16 cellular contexts compared by ENCODE assay signal in genomic region chr18:9048808-9049494, GRCh38. TPM values are rescaled to one million over a fixed set of nuclear protein-coding genes. Genes with fewer than 3 reads are reported as not detected.
DNase-seq lines count a peak whose midpoint lies in the region; ATAC-seq, FAIRE-seq and TF ChIP-seq lines count a peak whose summit lies in the region.
"Had no signal": no experiment of that assay in that cellular context is flagged by ENCODE, and none has a peak within 500 bp of the region (broad histone marks: within the 10 kb centered on the region; RNA-seq: fewer than 3 reads in every experiment).

No MANE protein-coding gene starts in this region.

- H3K4me1 ChIP-seq in mesenchymal stem cell (ENCODE audit: control insufficient read depth, insufficient read depth, low read depth, low read length), result no peaks in the 10 kb centered on the region
- H3K4me1 ChIP-seq in effector memory CD4-positive, alpha-beta T cell (ENCODE audit: control insufficient read depth, insufficient read depth, low read length, poor library complexity, severe bottlenecking), result no peaks in the 10 kb centered on the region
- no peaks in the 10 kb centered on the region for H3K4me1 ChIP-seq in left ventricle myocardium inferior
- H3K4me1 ChIP-seq: ascending aorta had no signal

- 75% methylated on average over 3 of the region's 3 CpGs for WGBS in mesenchymal stem cell

- H3K23ac ChIP-seq in mesenchymal stem cell (ENCODE audit: low read length in 2 of 2), result no peak overlapping the region

- H2BK120ac ChIP-seq in mesenchymal stem cell (ENCODE audit: low read depth, low read length), result no peak overlapping the region

- H3K4me3 ChIP-seq in bronchial epithelial cell (ENCODE audit: low read depth, low read length), result no peak overlapping the region
- peak overlapping the region in 1 of 2 experiments; percentile 33 for H3K4me3 ChIP-seq in mesenchymal stem cell (ENCODE audit: insufficient read depth in 1 of 2, low read depth in 1 of 2, low read length in 2 of 2)
- H3K4me3 ChIP-seq in effector memory CD4-positive, alpha-beta T cell (ENCODE audit: insufficient read depth, low read depth, low read length, poor library complexity, severe bottlenecking), result no peak overlapping the region
- no peak overlapping the region for H3K4me3 ChIP-seq in left ventricle myocardium inferior
- H3K4me3 ChIP-seq: ascending aorta had no signal

- no peak for FAIRE-seq in bronchial epithelial cell (lab: Jason Lieb, UNC)

- H3K4ac ChIP-seq in mesenchymal stem cell (ENCODE audit: low read depth in 1 of 2, low read length in 2 of 2), result no peak overlapping the region

- H4K91ac ChIP-seq in mesenchymal stem cell (ENCODE audit: low read length), result no peak overlapping the region

- no peak overlapping the region for H2AK5ac ChIP-seq in mesenchymal stem cell (ENCODE audit: low read length, severe bottlenecking)

- H3K36me3 ChIP-seq in bronchial epithelial cell (ENCODE audit: control insufficient read depth, insufficient read depth, low read length), result no peaks in the 10 kb centered on the region
- H3K36me3 ChIP-seq in mesenchymal stem cell (ENCODE audit: control insufficient read depth in 1 of 2, insufficient read depth in 2 of 2, low read depth in 1 of 2, low read length in 2 of 2), result no peaks in the 10 kb centered on the region
- no peaks in the 10 kb centered on the region for H3K36me3 ChIP-seq in effector memory CD4-positive, alpha-beta T cell (ENCODE audit: control insufficient read depth, insufficient read depth, low read length)
- no peaks in the 10 kb centered on the region for H3K36me3 ChIP-seq in left ventricle myocardium inferior
- H3K36me3 ChIP-seq: ascending aorta had no signal

- H3K27ac ChIP-seq in mesenchymal stem cell (ENCODE audit: low read length, poor library complexity, severe bottlenecking) (no peak overlapping the region), left ventricle myocardium inferior (replicated peaks) (no peak overlapping the region)
- no peak overlapping the region for H3K27ac ChIP-seq in effector memory CD4-positive, alpha-beta T cell (ENCODE audit: insufficient read depth, low read length, poor library complexity, severe bottlenecking)
- H3K27ac ChIP-seq: ascending aorta, C4-2B had no signal

- DNase-seq in GM03348 (ENCODE audit: low spot score) (peak; percentile 27), HT1080 (ENCODE audit: low read depth) (peak; percentile 79), bronchial epithelial cell (ENCODE audit: low read depth) (peak; percentile 92), mesenchymal stem cell (peak; percentile 17), NCI-H2227 (lab: John Stamatoyannopoulos, UW; ENCODE audit: unreplicated experiment) (no peak), left ventricle myocardium inferior (no peak)
- no peak for DNase-seq in effector memory CD4-positive, alpha-beta T cell
- DNase-seq: activated T-cell treated with anti-CD3 and anti-CD28 coated beads, Interleukin-2, amount 50 U/mL, for 24 hours; DMS79; naive thymus-derived CD8-positive, alpha-beta T cell; NCI-H187; NCI-H524 treated with DMSO at 0.1 percent for 48 hours; stimulated activated CD4-positive, alpha-beta T cell treated with anti-CD3 and anti-CD28 coated beads, Interleukin-12 subunit alpha, Interleukin-12 subunit beta, amount 100 ng/mL, for 4 hours had no signal

- H2BK5ac ChIP-seq in mesenchymal stem cell (ENCODE audit: low read depth, low read length, poor library complexity, severe bottlenecking), result no peak overlapping the region

- H3K27me3 ChIP-seq in bronchial epithelial cell (ENCODE audit: control insufficient read depth, insufficient read depth, low read length), result no peaks in the 10 kb centered on the region
- no peaks in the 10 kb centered on the region for H3K27me3 ChIP-seq in mesenchymal stem cell (ENCODE audit: control insufficient read depth in 1 of 2, insufficient read depth in 1 of 2, low read length in 2 of 2)
- H3K27me3 ChIP-seq in effector memory CD4-positive, alpha-beta T cell (replicated peaks; ENCODE audit: control insufficient read depth, insufficient read depth, low read length, poor library complexity, severe bottlenecking), result no peaks in the 10 kb centered on the region
- H3K27me3 ChIP-seq in left ventricle myocardium inferior (ENCODE audit: low read depth), result no peaks in the 10 kb centered on the region
- H3K27me3 ChIP-seq: ascending aorta had no signal

- H3K18ac ChIP-seq in mesenchymal stem cell (ENCODE audit: low read depth in 1 of 2, low read length in 2 of 2), result no peak overlapping the region

- no peak overlapping the region for H3K14ac ChIP-seq in mesenchymal stem cell (ENCODE audit: low read length in 2 of 2)

- no peak overlapping the region for H3K4me2 ChIP-seq in mesenchymal stem cell (ENCODE audit: low read length, poor library complexity, severe bottlenecking)

- no peak for ATAC-seq in GM21786 (IDR thresholded peaks at IDR 0.05; ENCODE audit: unreplicated experiment)
- ATAC-seq: naive thymus-derived CD8-positive, alpha-beta T cell had no signal

- no peak overlapping the region for H2AFZ ChIP-seq in mesenchymal stem cell (ENCODE audit: low read depth, low read length)

- no peaks in the 10 kb centered on the region for H3K79me1 ChIP-seq in mesenchymal stem cell (replicated peaks; ENCODE audit: low read length, poor library complexity, severe bottlenecking)

- no peak for TF ChIP-seq CTCF in bronchial epithelial cell (IDR thresholded peaks at IDR 0.05; ENCODE audit: insufficient read depth, low read length, severe bottlenecking)
- no peak for TF ChIP-seq CTCF in left ventricle myocardium inferior (IDR thresholded peaks at IDR 0.05; ENCODE audit: borderline replicate concordance)

- no peak overlapping the region for H2BK12ac ChIP-seq in mesenchymal stem cell (ENCODE audit: low read length in 2 of 2)

- no peak overlapping the region for H4K8ac ChIP-seq in mesenchymal stem cell (ENCODE audit: low read length)

- H2BK15ac ChIP-seq in mesenchymal stem cell (ENCODE audit: low read depth, poor library complexity, severe bottlenecking), result no peak overlapping the region

- H3K9me3 ChIP-seq in mesenchymal stem cell (ENCODE audit: control insufficient read depth, low read length) (peaks cover 23% of the 10 kb centered on the region), left ventricle myocardium inferior (replicated peaks) (peaks cover 17% of the 10 kb centered on the region)
- no peaks in the 10 kb centered on the region for H3K9me3 ChIP-seq in effector memory CD4-positive, alpha-beta T cell (ENCODE audit: control insufficient read depth, low read length)
- H3K9me3 ChIP-seq: ascending aorta had no signal

- intact Hi-C loops in left ventricle myocardium inferior (cut with micrococcal nuclease), result no loop called here

- peak overlapping the region; percentile 73 for H3K9ac ChIP-seq in mesenchymal stem cell (ENCODE audit: low read length)

RNA-seq across cellular contexts. Expression of gene NDUFV2, which starts 53.5 kb away (rescaled TPM):
- total RNA-seq in HT1080 (2014; rRNA removed; shearing (Covaris generic)), result 227 and 256 TPM in 2 replicates
- 157 and 162 TPM in 2 replicates for polyA plus RNA-seq in HT1080 (2015; cell fraction: cytosol; rRNA removed)
- 78.2 and 81.4 TPM in 2 replicates for polyA plus RNA-seq in HT1080 (2015; cell fraction: nucleus; rRNA removed)
- total RNA-seq in bronchial epithelial cell, result 69.0 and 70.2 TPM in 2 replicates
- 241 TPM for polyA plus RNA-seq in mesenchymal stem cell (2013, experiment 1 of 2)
- 246 TPM for polyA plus RNA-seq in mesenchymal stem cell (2013, experiment 2 of 2)
- 455 TPM for total RNA-seq in left ventricle myocardium inferior

Comparison
In these comparisons a context has a peak if more than half of its experiments do, and no peak if none do; other contexts are left out.
1. DNase-seq: peak in GM03348 (single experiment), HT1080 (single experiment), bronchial epithelial cell (single experiment) and mesenchymal stem cell (single experiment); none in effector memory CD4-positive, alpha-beta T cell (0 of 3), NCI-H2227 (single experiment) and left ventricle myocardium inferior (single experiment).